In genomic region chr6:158481612-158482473, GRCh38 we compare ENCODE assay signal across 12 cellular contexts.
A peak's percentile ranks its signal among the peaks of the same experiment; 100 is the strongest.
DNase-seq lines count a peak whose midpoint lies in the region; ATAC-seq, FAIRE-seq and TF ChIP-seq lines count a peak whose summit lies in the region.
"Had no signal": no experiment of that assay in that cellular context is flagged by ENCODE, and none has a peak within 500 bp of the region (broad histone marks: within the 10 kb centered on the region; RNA-seq: fewer than 3 reads in every experiment).

No MANE protein-coding gene starts in this region.

- no peak for TF ChIP-seq RAD21 in A549 (conservative IDR thresholded peaks at IDR 0.05 in 1 of 2, IDR thresholded peaks at IDR 0.05 in 1 of 2)

- H3K36me3 ChIP-seq in OCI-LY7 (ENCODE audit: insufficient read depth, low read length) = peaks cover 35% of the 10 kb centered on the region

- POLR2A ChIA-PET in A549 (lab: Yijun Ruan, JAX) = no interaction called here
- POLR2A ChIA-PET in OCI-LY7 (lab: Charles Lee) = interaction anchor here (1.2 kb wide), 1 partner anchor 14 kb away, joined by 3 read pairs; no protein-coding TSS in a partner anchor

- CTCF ChIA-PET in A549 (lab: Yijun Ruan, JAX) (interaction anchor here (1.4 kb wide), 1 partner anchor 10 kb away, joined by 4 read pairs; no protein-coding TSS in a partner anchor), OCI-LY7 (lab: Charles Lee; ENCODE audit: unreplicated experiment) (no interaction called here)

- BruUV-seq in OCI-LY7 (replicated peaks; lab: Mats Ljungman, UMichigan) = no TSS peak

- no peak for FAIRE-seq in A549 (lab: Jason Lieb, UNC)

- H3K4me1 ChIP-seq in A549 (peaks cover 19% of the 10 kb centered on the region), OCI-LY7 (ENCODE audit: insufficient read depth, low read length, poor library complexity, severe bottlenecking) (no peaks in the 10 kb centered on the region)

- 12% methylated on average over 12 of the region's 12 CpGs for WGBS in A549 (ENCODE audit: missing lambda C conversion rate)

- TF ChIP-seq POLR2A in A549 (IDR thresholded peaks at IDR 0.05; ENCODE audit: low read length) = no peak

- H3K9me3 ChIP-seq in A549 (no peaks in the 10 kb centered on the region), OCI-LY7 (ENCODE audit: low read length) (no peaks in the 10 kb centered on the region)

- no peak for TF ChIP-seq CTCF in A549 (IDR thresholded peaks at IDR 0.05)
- TF ChIP-seq CTCF in HFF-Myc (IDR thresholded peaks at IDR 0.05; ENCODE audit: low read depth, low read length, missing control alignments) = no peak
- TF ChIP-seq CTCF in OCI-LY7 (conservative IDR thresholded peaks at IDR 0.05; ENCODE audit: low read length) = no peak

- intact Hi-C loops in head of caudate nucleus (cut with DNase I) = no loop called here
- intact Hi-C loops in OCI-LY7 (cut with micrococcal nuclease; ENCODE audit: unreplicated experiment) = no loop called here

- H4K20me1 ChIP-seq in OCI-LY7 (ENCODE audit: insufficient read depth, low read length) = no peaks in the 10 kb centered on the region

- peak overlapping the region; percentile 68 for H3K4me2 ChIP-seq in A549
- H3K4me2 ChIP-seq in OCI-LY7 (ENCODE audit: low read length) = no peak overlapping the region

- H3K79me2 ChIP-seq in OCI-LY7 (ENCODE audit: insufficient read depth, low read depth, low read length) = no peaks in the 10 kb centered on the region

- ATAC-seq in A549 = peak; percentile 94 to 95
- ATAC-seq: activated CD8-positive, alpha-beta memory T cell treated with anti-CD3 and anti-CD28 coated beads, Interleukin-2, amount 10 ng/mL, durations not matched to agents 7 days and 5 days had no signal

- DNase-seq in A549 (ENCODE audit: low read depth in 1 of 2, low spot score in 1 of 2) (peak; percentile 48 to 60), HFF-Myc (ENCODE audit: extremely low read depth, low read depth) (peak; percentile 70), amniotic epithelial cell (ENCODE audit: low read depth) (peak; percentile 71), head of caudate nucleus (peak in 25 of 42 donors; percentile 28 to 79 (median 52)), HT-29 (ENCODE audit: low spot score) (no peak), OCI-LY7 (ENCODE audit: low spot score) (no peak), LoVo (ENCODE audit: low spot score) (no peak), DMS 273 (lab: John Stamatoyannopoulos, UW; ENCODE audit: unreplicated experiment) (no peak)
- DNase-seq: activated CD8-positive, alpha-beta memory T cell treated with anti-CD3 and anti-CD28 coated beads, Interleukin-2, amount 10 ng/mL, durations not matched to agents 7 days and 5 days; cerebellar nuclear complex; NCI-H2029 treated with DMSO at 0.1 percent for 48 hours had no signal

- no peak for TF ChIP-seq EP300 in A549 (IDR thresholded peaks at IDR 0.05)

- H3K4me3 ChIP-seq in A549 (no peak overlapping the region), HFF-Myc (replicated peaks; ENCODE audit: low read depth, low read length) (no peak overlapping the region), OCI-LY7 (ENCODE audit: low read depth, low read length, poor library complexity, severe bottlenecking) (no peak overlapping the region)

- H3K9me2 ChIP-seq in OCI-LY7 (ENCODE audit: insufficient read depth, low read length) = no peaks in the 10 kb centered on the region

- H3K27ac ChIP-seq in A549 (peak overlapping the region; percentile 77 to 85), OCI-LY7 (ENCODE audit: low read depth, low read length, poor library complexity, severe bottlenecking) (no peak overlapping the region)
- H3K27ac ChIP-seq: C4-2B had no signal

- no peak overlapping the region for H2AFZ ChIP-seq in OCI-LY7 (ENCODE audit: low read length)

TF ChIP-seq in A549, 52 proteins besides CTCF, POLR2A, EP300 and RAD21:
- TF ChIP-seq RARB (CRISPR knock-in tag; IDR thresholded peaks at IDR 0.05) = no peak
- peak; percentile 39 for TF ChIP-seq MAFK (IDR thresholded peaks at IDR 0.05; ENCODE audit: partially characterized antibody)
- no peak for TF ChIP-seq CHD2 (IDR thresholded peaks at IDR 0.05; ENCODE audit: low read length, partially characterized antibody)
- TF ChIP-seq FOXS1 (CRISPR knock-in tag; IDR thresholded peaks at IDR 0.05) = no peak
- no peak for TF ChIP-seq HES2 (IDR thresholded peaks at IDR 0.05)
- TF ChIP-seq ATOH8 (CRISPR knock-in tag; IDR thresholded peaks at IDR 0.05; ENCODE audit: low read depth) = no peak
- no peak for TF ChIP-seq REST (IDR thresholded peaks at IDR 0.05)
- no peak for TF ChIP-seq ZFP36 (IDR thresholded peaks at IDR 0.05; ENCODE audit: borderline replicate concordance, partially characterized antibody)
- no peak for TF ChIP-seq TFCP2L1 (CRISPR knock-in tag; IDR thresholded peaks at IDR 0.05)
- TF ChIP-seq NR3C1 (IDR thresholded peaks at IDR 0.05) = no peak
- TF ChIP-seq BHLHE40 (IDR thresholded peaks at IDR 0.05; ENCODE audit: low read depth, low read length) = no peak
- no peak for TF ChIP-seq MAZ (IDR thresholded peaks at IDR 0.05; ENCODE audit: borderline replicate concordance, low read depth, low read length)
- TF ChIP-seq NFE2L2 (conservative IDR thresholded peaks at IDR 0.05; ENCODE audit: low read length) = no peak
- no peak for TF ChIP-seq HOXB13 (CRISPR knock-in tag; IDR thresholded peaks at IDR 0.05; ENCODE audit: low read depth)
- TF ChIP-seq CBX8 (IDR thresholded peaks at IDR 0.05) = no peak
- TF ChIP-seq FOSL2 (IDR thresholded peaks at IDR 0.05) = peak; percentile 54; the same call in 1 of the 2 replicates
- TF ChIP-seq FOSL2 (CRISPR knock-in tag; IDR thresholded peaks at IDR 0.05) = peak; percentile 48
- peak; percentile 62 for TF ChIP-seq JUNB (IDR thresholded peaks at IDR 0.05)
- no peak for TF ChIP-seq HDAC2 (IDR thresholded peaks at IDR 0.05)
- TF ChIP-seq PHF8 (IDR thresholded peaks at IDR 0.05; ENCODE audit: borderline replicate concordance, low read depth) = no peak
- no peak for TF ChIP-seq HOXA7 (CRISPR knock-in tag; IDR thresholded peaks at IDR 0.05)

Comparison
In these comparisons a context has a peak if more than half of its experiments do, and no peak if none do; other contexts are left out.
1. DNase-seq: peak in A549 (2 of 2), HFF-Myc (single experiment), amniotic epithelial cell (single experiment) and head of caudate nucleus (25 of 42); none in HT-29 (single experiment), OCI-LY7 (single experiment), LoVo (single experiment) and DMS 273 (single experiment).